1 cellular context compared by ENCODE assay signal in genomic region chr6:11473008-11473740, GRCh38.
TF ChIP-seq lines count a peak whose summit lies in the region.

No MANE protein-coding gene starts in this region.

TF ChIP-seq in WTC11, 78 proteins besides CTCF, POLR2A, EP300 and RAD21 (continued from another document):
- TF ChIP-seq PRDM15 (CRISPR knock-in tag; IDR thresholded peaks at IDR 0.05) (no peak), ZNF138 (CRISPR knock-in tag; conservative IDR thresholded peaks at IDR 0.05) (no peak), IRF2 (CRISPR knock-in tag; IDR thresholded peaks at IDR 0.05; ENCODE audit: borderline replicate concordance, low read depth) (no peak), ZNF121 (CRISPR knock-in tag; IDR thresholded peaks at IDR 0.05) (no peak)
- TF ChIP-seq, protein P1, sequence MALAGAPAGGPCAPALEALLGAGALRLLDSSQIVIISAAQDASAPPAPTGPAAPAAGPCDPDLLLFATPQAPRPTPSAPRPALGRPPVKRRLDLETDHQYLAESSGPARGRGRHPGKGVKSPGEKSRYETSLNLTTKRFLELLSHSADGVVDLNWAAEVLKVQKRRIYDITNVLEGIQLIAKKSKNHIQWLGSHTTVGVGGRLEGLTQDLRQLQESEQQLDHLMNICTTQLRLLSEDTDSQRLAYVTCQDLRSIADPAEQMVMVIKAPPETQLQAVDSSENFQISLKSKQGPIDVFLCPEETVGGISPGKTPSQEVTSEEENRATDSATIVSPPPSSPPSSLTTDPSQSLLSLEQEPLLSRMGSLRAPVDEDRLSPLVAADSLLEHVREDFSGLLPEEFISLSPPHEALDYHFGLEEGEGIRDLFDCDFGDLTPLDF (CRISPR knock-in tag; IDR thresholded peaks at IDR 0.05) = no peak
- TF ChIP-seq, protein P2, sequence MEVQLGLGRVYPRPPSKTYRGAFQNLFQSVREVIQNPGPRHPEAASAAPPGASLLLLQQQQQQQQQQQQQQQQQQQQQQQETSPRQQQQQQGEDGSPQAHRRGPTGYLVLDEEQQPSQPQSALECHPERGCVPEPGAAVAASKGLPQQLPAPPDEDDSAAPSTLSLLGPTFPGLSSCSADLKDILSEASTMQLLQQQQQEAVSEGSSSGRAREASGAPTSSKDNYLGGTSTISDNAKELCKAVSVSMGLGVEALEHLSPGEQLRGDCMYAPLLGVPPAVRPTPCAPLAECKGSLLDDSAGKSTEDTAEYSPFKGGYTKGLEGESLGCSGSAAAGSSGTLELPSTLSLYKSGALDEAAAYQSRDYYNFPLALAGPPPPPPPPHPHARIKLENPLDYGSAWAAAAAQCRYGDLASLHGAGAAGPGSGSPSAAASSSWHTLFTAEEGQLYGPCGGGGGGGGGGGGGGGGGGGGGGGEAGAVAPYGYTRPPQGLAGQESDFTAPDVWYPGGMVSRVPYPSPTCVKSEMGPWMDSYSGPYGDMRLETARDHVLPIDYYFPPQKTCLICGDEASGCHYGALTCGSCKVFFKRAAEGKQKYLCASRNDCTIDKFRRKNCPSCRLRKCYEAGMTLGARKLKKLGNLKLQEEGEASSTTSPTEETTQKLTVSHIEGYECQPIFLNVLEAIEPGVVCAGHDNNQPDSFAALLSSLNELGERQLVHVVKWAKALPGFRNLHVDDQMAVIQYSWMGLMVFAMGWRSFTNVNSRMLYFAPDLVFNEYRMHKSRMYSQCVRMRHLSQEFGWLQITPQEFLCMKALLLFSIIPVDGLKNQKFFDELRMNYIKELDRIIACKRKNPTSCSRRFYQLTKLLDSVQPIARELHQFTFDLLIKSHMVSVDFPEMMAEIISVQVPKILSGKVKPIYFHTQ (CRISPR knock-in tag; IDR thresholded peaks at IDR 0.05) = no peak
